ENCODE assay signal across 24 cellular contexts in genomic region chr7:88586877-88587276, GRCh38.
DNase-seq lines count a peak whose midpoint lies in the region; ATAC-seq, FAIRE-seq and TF ChIP-seq lines count a peak whose summit lies in the region.
"Had no signal": no experiment of that assay in that cellular context is flagged by ENCODE, and none has a peak within 500 bp of the region (broad histone marks: within the 10 kb centered on the region; RNA-seq: fewer than 3 reads in every experiment).

No MANE protein-coding gene starts in this region.

- H3K27ac ChIP-seq in K562 (ENCODE audit: extremely low read depth, low read depth, low read length): no peak overlapping the region
- H3K27ac ChIP-seq: BLaER1 had no signal

- H3K36me3 ChIP-seq in K562 (ENCODE audit: control insufficient read depth, insufficient read depth, low read length): no peaks in the 10 kb centered on the region
- H3K36me3 ChIP-seq: BE2C, BLaER1 had no signal

- H3K9me3 ChIP-seq in K562 (replicated peaks; ENCODE audit: control insufficient read depth, insufficient read depth, low read depth, low read length): no peaks in the 10 kb centered on the region
- H3K9me3 ChIP-seq: BE2C, BLaER1 had no signal

- in situ Hi-C loops in K562 (cut with MboI) (no loop called here), GM13976 (cut with MboI; ENCODE audit: low sequenced_read_pairs, unreplicated experiment) (no loop called here)

- 14% methylated on average over 3 of the region's 3 CpGs for WGBS in K562 (ENCODE audit: insufficient coverage, low coverage, missing lambda C conversion rate)

- H3K27me3 ChIP-seq in K562 (ENCODE audit: control insufficient read depth in 2 of 2, insufficient read depth in 2 of 2, low read length in 2 of 2): no peaks in the 10 kb centered on the region
- H3K27me3 ChIP-seq: BE2C, BLaER1 had no signal

- ATAC-seq in K562 (no peak), GM18498 (IDR thresholded peaks at IDR 0.05; ENCODE audit: unreplicated experiment) (no peak)
- ATAC-seq: GM12878 had no signal

- no peaks in the 10 kb centered on the region for H4K20me1 ChIP-seq in K562 (replicated peaks; ENCODE audit: control insufficient read depth, insufficient read depth, low read length)
- H4K20me1 ChIP-seq: BLaER1 had no signal

- H3K79me2 ChIP-seq in K562 (ENCODE audit: control insufficient read depth, insufficient read depth, low read length): no peaks in the 10 kb centered on the region

- POLR2A ChIA-PET in HEK293T (lab: Yijun Ruan, JAX) (no interaction called here), K562 (lab: Yijun Ruan, JAX) (no interaction called here)

- no peaks in the 10 kb centered on the region for H3K9me1 ChIP-seq in K562 (ENCODE audit: control insufficient read depth, insufficient read depth, low read length)

- no peak overlapping the region for H3K9ac ChIP-seq in K562 (ENCODE audit: insufficient read depth in 1 of 2, low read depth in 2 of 2, low read length in 2 of 2)
- H3K9ac ChIP-seq: BLaER1 had no signal

- H3K4me2 ChIP-seq in K562 (ENCODE audit: insufficient read depth, low read length): no peak overlapping the region
- H3K4me2 ChIP-seq: BLaER1 had no signal

- TF ChIP-seq CTCF in K562 (IDR thresholded peaks at IDR 0.05 in 2 of 3, conservative IDR thresholded peaks at IDR 0.05 in 1 of 3; ENCODE audit: insufficient read depth in 2 of 3, low read depth in 1 of 3, low read length in 3 of 3): no peak
- TF ChIP-seq CTCF in GM13976 (IDR thresholded peaks at IDR 0.05; ENCODE audit: borderline replicate concordance, control extremely low read depth, extremely low read depth, insufficient read depth, missing control alignments): no peak

- BruUV-seq in K562 (replicated peaks; lab: Mats Ljungman, UMichigan): no TSS peak

- no peak for FAIRE-seq in K562 (lab: Jason Lieb, UNC)
- FAIRE-seq: GM12878, GM12892, GM18507 had no signal

- DNase-seq in HEK293T (ENCODE audit: extremely low spot score): no peak
- no peak for DNase-seq in K562 (ENCODE audit: extremely low read depth in 1 of 4, low spot score in 3 of 4)
- DNase-seq in stimulated activated naive CD4-positive, alpha-beta T cell treated with Interleukin-2 at 50 U/mL for 16 hours (lab: John Stamatoyannopoulos, UW): no peak
- DNase-seq in GM13976 (ENCODE audit: low spot score): no peak
- DNase-seq: 8988T; ACHN; BE2C; C1 segment of cervical spinal cord; CD4-positive, alpha-beta memory T cell; CD4-positive, CD25-positive, alpha-beta regulatory T cell; CD8-positive, alpha-beta memory T cell; COR-L47; DMS 273 treated with DMSO at 0.1 percent for 48 hours; DMS153; DMS53; DMS79; DND-41; EL; GDM1 had no signal

- TF ChIP-seq EP300 in K562 (IDR thresholded peaks at IDR 0.05; ENCODE audit: low read length): no peak

- H3K4me3 ChIP-seq in K562: no peak overlapping the region
- H3K4me3 ChIP-seq: BLaER1, GM12878 had no signal

- H2AFZ ChIP-seq in K562 (ENCODE audit: low read depth, low read length): no peak overlapping the region

- no peak for TF ChIP-seq RAD21 in K562 (CRISPR knock-in tag; conservative IDR thresholded peaks at IDR 0.05 in 1 of 2, IDR thresholded peaks at IDR 0.05 in 1 of 2)

- no peaks in the 10 kb centered on the region; a peak in 1 of 5 replicates for H3K4me1 ChIP-seq in K562 (replicated peaks in 1 of 2; ENCODE audit: control insufficient read depth in 2 of 2, insufficient read depth in 2 of 2, low read length in 2 of 2)
- H3K4me1 ChIP-seq: BE2C, BLaER1 had no signal

- CTCF ChIA-PET in HEK293T (lab: Yijun Ruan, JAX) (no interaction called here), K562 (lab: Yijun Ruan, JAX; ENCODE audit: low intra/inter-chr PET ratio) (no interaction called here)

- intact Hi-C loops in K562 (cut with micrococcal nuclease): no loop called here

- no peak for TF ChIP-seq POLR2A in K562 (conservative IDR thresholded peaks at IDR 0.05)

TF ChIP-seq in HEK293T, 16 proteins besides CTCF, POLR2A, EP300 and RAD21:
- TF ChIP-seq HDGF (IDR thresholded peaks at IDR 0.05; ENCODE audit: borderline replicate concordance) (no peak), PKNOX1 (IDR thresholded peaks at IDR 0.05) (0 out of 2 replicates have a peak, but pooled peaks have one; percentile 8), ARNT (IDR thresholded peaks at IDR 0.05) (no peak)

TF ChIP-seq in K562, 482 proteins besides CTCF, POLR2A, EP300 and RAD21 (continues in another document):
- no peak for TF ChIP-seq CREB3 (tag; conservative IDR thresholded peaks at IDR 0.05; ENCODE audit: low read depth)
- TF ChIP-seq IFI16 (CRISPR knock-in tag; IDR thresholded peaks at IDR 0.05): no peak
- no peak for TF ChIP-seq NR4A1 (CRISPR knock-in tag; IDR thresholded peaks at IDR 0.05)
- TF ChIP-seq NR4A1 (tag; IDR thresholded peaks at IDR 0.05): no peak
- peak in 1 of 2 experiments; percentile 29; a peak in 1 of 4 replicates for TF ChIP-seq TRIM24 (IDR thresholded peaks at IDR 0.05)
- TF ChIP-seq DPF2 (IDR thresholded peaks at IDR 0.05): no peak
- no peak for TF ChIP-seq CEBPZ (IDR thresholded peaks at IDR 0.05; ENCODE audit: borderline replicate concordance, low read depth, low read length)
- TF ChIP-seq YBX1 (IDR thresholded peaks at IDR 0.05): no peak
- TF ChIP-seq ZNF707 (CRISPR knock-in tag; conservative IDR thresholded peaks at IDR 0.05): no peak
- no peak for TF ChIP-seq ZBTB33 (CRISPR knock-in tag; IDR thresholded peaks at IDR 0.05)
- TF ChIP-seq CEBPG (CRISPR knock-in tag; IDR thresholded peaks at IDR 0.05): no peak
- peak; percentile 50 to 54; a peak in 3 of 4 replicates for TF ChIP-seq CEBPG (tag; conservative IDR thresholded peaks at IDR 0.05 in 1 of 2, IDR thresholded peaks at IDR 0.05 in 1 of 2)
- TF ChIP-seq PTBP1 (IDR thresholded peaks at IDR 0.05; ENCODE audit: low read depth, low read length): no peak
- no peak for TF ChIP-seq IRF9 (tag; IDR thresholded peaks at IDR 0.05)
- TF ChIP-seq SP1 (CRISPR knock-in tag; IDR thresholded peaks at IDR 0.05): no peak
